In genomic region chr18:49471532-49471931, GRCh38 we compare ENCODE assay signal across 27 cellular contexts.
"Had no signal": no experiment of that assay in that cellular context is flagged by ENCODE, and none has a peak within 500 bp of the region (broad histone marks: within the 10 kb centered on the region; RNA-seq: fewer than 3 reads in every experiment).

No MANE protein-coding gene starts in this region.

- H3K4me3 ChIP-seq: stomach, suprapubic skin, testis, thoracic aorta, thyroid gland, tibial artery, tibial nerve, transverse colon, upper lobe of left lung, upper lobe of right lung, uterus, vagina had no signal

- H3K36me3 ChIP-seq: thoracic aorta, thyroid gland, transverse colon, upper lobe of left lung, upper lobe of right lung, uterus, vagina had no signal

- FAIRE-seq: urothelium cell line had no signal

- H3K9me3 ChIP-seq: stomach, suprapubic skin, testis, thoracic aorta, thyroid gland, tibial artery, tibial nerve, transverse colon, upper lobe of left lung, upper lobe of right lung, uterus, vagina had no signal

- H3K27me3 ChIP-seq: stomach, suprapubic skin, testis, thyroid gland, tibial artery, tibial nerve, transverse colon, upper lobe of left lung, upper lobe of right lung, uterus, vagina had no signal

- DNase-seq: stimulated activated CD4-positive, alpha-beta T cell treated with anti-CD3 and anti-CD28 coated beads, Interleukin-2, amount 100 ng/mL, for 48 hours; stimulated activated CD4-positive, alpha-beta T cell treated with anti-CD3 and anti-CD28 coated beads, Interleukin-4, amount 100 ng/mL, for 1 hour; stimulated activated CD4-positive, alpha-beta T cell treated with anti-CD3 and anti-CD28 coated beads, Interleukin-4, amount 100 ng/mL, for 24 hours; stimulated activated CD4-positive, alpha-beta T cell treated with anti-CD3 and anti-CD28 coated beads, Interleukin-4, amount 100 ng/mL, for 4 hours; stimulated activated CD8-positive, alpha-beta memory T cell treated with anti-CD3 and anti-CD28 coated beads, Interleukin-4, amount 100 ng/mL, for 48 hours; stimulated activated naive B cell treated with anti-CD40 and anti-IgM and Interleukin-4, amounts not matched to agents 10 μg/mL and 1 μg/mL and 100 μg/mL, for 72 hours; stimulated activated naive CD4-positive, alpha-beta T cell; stimulated activated naive CD4-positive, alpha-beta T cell treated with Interleukin-2 at 50 U/mL for 16 hours; stimulated activated naive CD8-positive, alpha-beta T cell treated with anti-CD3 and anti-CD28 coated beads, Interleukin-15, amount 100 ng/mL, for 72 hours; stimulated activated naive CD8-positive, alpha-beta T cell treated with anti-CD3 and anti-CD28 coated beads, Interleukin-15, Interleukin-2, amounts not matched to agents 100 U/mL and 50 U/mL, for 24 hours; stomach; substantia nigra; testis; thyroid gland; tibial artery; transverse colon; trophoblast cell; upper lobe of left lung; upper lobe of right lung; uterus had no signal

- H3K27ac ChIP-seq: stomach, suprapubic skin, testis, thoracic aorta, thyroid gland, tibial artery, tibial nerve, transverse colon, upper lobe of left lung, upper lobe of right lung, uterus, vagina had no signal

- ATAC-seq: stimulated activated effector memory CD8-positive, alpha-beta T cell treated with anti-CD3 and anti-CD28 coated beads, Interleukin-12 subunit alpha, Interleukin-12 subunit beta, amount 100 ng/mL, for 72 hours; stimulated activated memory B cell treated with anti-CD40 and anti-IgM and Interleukin-4, amounts not matched to agents 10 μg/mL and 1 μg/mL and 100 μg/mL, for 72 hours; stimulated activated naive B cell treated with anti-CD40 and anti-IgM and Interleukin-4, amounts not matched to agents 10 μg/mL and 1 μg/mL and 100 μg/mL, for 72 hours; stimulated activated naive CD8-positive, alpha-beta T cell treated with anti-CD3 and anti-CD28 coated beads, Interleukin-15, amount 100 ng/mL, for 72 hours; stimulated activated naive CD8-positive, alpha-beta T cell treated with anti-CD3 and anti-CD28 coated beads, Interleukin-15, Interleukin-2, amounts not matched to agents 100 U/mL and 50 U/mL, for 24 hours; upper lobe of right lung had no signal

- H3K4me1 ChIP-seq: suprapubic skin, tibial nerve, transverse colon, upper lobe of right lung, uterus, vagina had no signal
